Comparison of ENCODE assay signal across 12 cellular contexts in genomic region chr3:112653881-112654300, GRCh38. TPM values are rescaled to one million over a fixed set of nuclear protein-coding genes. Genes with fewer than 3 reads are reported as not detected.
A peak's percentile ranks its signal among the peaks of the same experiment; 100 is the strongest.
DNase-seq lines count a peak whose midpoint lies in the region; ATAC-seq and TF ChIP-seq lines count a peak whose summit lies in the region.
"Had no signal": no experiment of that assay in that cellular context is flagged by ENCODE, and none has a peak within 500 bp of the region (broad histone marks: within the 10 kb centered on the region; RNA-seq: fewer than 3 reads in every experiment).

No MANE protein-coding gene starts in this region.

- no peak overlapping the region for H3K4me3 Mint-ChIP-seq in activated CD8-positive, alpha-beta memory T cell treated with anti-CD3 and anti-CD28 coated beads, Interleukin-2, amount 10 ng/mL, durations not matched to agents 7 days and 5 days

- H3K9me3 ChIP-seq in RWPE2 (ENCODE audit: severe bottlenecking) (no peaks in the 10 kb centered on the region), ovary (no peaks in the 10 kb centered on the region), ascending aorta (no peaks in the 10 kb centered on the region)

- H3K27ac ChIP-seq in RWPE2 (ENCODE audit: poor library complexity, severe bottlenecking) (peak overlapping the region; percentile 98), ovary (no peak overlapping the region), ascending aorta (peak overlapping the region in 1 of 2 donors; percentile 64)

- H3K9me3 Mint-ChIP-seq in activated CD8-positive, alpha-beta memory T cell treated with anti-CD3 and anti-CD28 coated beads, Interleukin-2, amount 10 ng/mL, durations not matched to agents 7 days and 5 days (ENCODE audit: low read depth): no peaks in the 10 kb centered on the region

- H3K27me3 Mint-ChIP-seq in activated CD8-positive, alpha-beta memory T cell treated with anti-CD3 and anti-CD28 coated beads, Interleukin-2, amount 10 ng/mL, durations not matched to agents 7 days and 5 days: no peaks in the 10 kb centered on the region

- H3K27me3 ChIP-seq in RWPE2 (ENCODE audit: insufficient read depth, poor library complexity, severe bottlenecking): no peaks in the 10 kb centered on the region
- no peaks in the 10 kb centered on the region for H3K27me3 ChIP-seq in ovary
- H3K27me3 ChIP-seq in ascending aorta: no peaks in the 10 kb centered on the region

- CTCF ChIA-PET in activated CD8-positive, alpha-beta memory T cell treated with anti-CD3 and anti-CD28 coated beads, Interleukin-2, amount 10 ng/mL, durations not matched to agents 7 days and 5 days (lab: Charles Lee): interaction anchor here (0.9 to 3.0 kb wide), 5 partner anchors 9 to 81 kb away, joined by 3 to 15 read pairs (median 7); no protein-coding TSS in a partner anchor

- H3K4me3 ChIP-seq in RWPE2 (ENCODE audit: severe bottlenecking) (no peak overlapping the region), fibroblast of the aortic adventitia (ENCODE audit: low read depth, low read length) (peak overlapping the region; percentile 5), ovary (no peak overlapping the region), ascending aorta (no peak overlapping the region)
- H3K4me3 ChIP-seq: skin epidermis had no signal

- DNase-seq in AG08396 (ENCODE audit: low spot score) (peak; percentile 85), RWPE2 (ENCODE audit: low spot score) (no peak), fibroblast of the aortic adventitia (ENCODE audit: low read depth) (peak; percentile 93), ovary (peak; percentile 28 to 51 (median 40)), ascending aorta (ENCODE audit: low spot score in 2 of 2) (no peak), NCI-H1105 treated with DMSO at 0.1 percent for 48 hours (lab: John Stamatoyannopoulos, UW) (no peak)
- no peak for DNase-seq in activated CD8-positive, alpha-beta memory T cell treated with anti-CD3 and anti-CD28 coated beads, Interleukin-2, amount 10 ng/mL, durations not matched to agents 7 days and 5 days
- DNase-seq: C1 segment of cervical spinal cord, KBM-7, NCI-H82 had no signal

- H3K36me3 ChIP-seq in RWPE2 (ENCODE audit: low read depth) (no peaks in the 10 kb centered on the region), ovary (no peaks in the 10 kb centered on the region), ascending aorta (no peaks in the 10 kb centered on the region)

- TF ChIP-seq POLR2A in ovary (IDR thresholded peaks at IDR 0.05): no peak

- H3K4me1 Mint-ChIP-seq in activated CD8-positive, alpha-beta memory T cell treated with anti-CD3 and anti-CD28 coated beads, Interleukin-2, amount 10 ng/mL, durations not matched to agents 7 days and 5 days: peaks cover 12% of the 10 kb centered on the region

- no peak overlapping the region for H3K27ac Mint-ChIP-seq in activated CD8-positive, alpha-beta memory T cell treated with anti-CD3 and anti-CD28 coated beads, Interleukin-2, amount 10 ng/mL, durations not matched to agents 7 days and 5 days

- ATAC-seq in RWPE2 (ENCODE audit: low read depth) (peak; percentile 80), HG02610 (IDR thresholded peaks at IDR 0.05; ENCODE audit: unreplicated experiment) (no peak)
- ATAC-seq in activated CD8-positive, alpha-beta memory T cell treated with anti-CD3 and anti-CD28 coated beads, Interleukin-2, amount 10 ng/mL, durations not matched to agents 7 days and 5 days: no peak

- peak; percentile 6 for TF ChIP-seq CTCF in RWPE2 (IDR thresholded peaks at IDR 0.05; ENCODE audit: poor library complexity, severe bottlenecking)
- TF ChIP-seq CTCF in fibroblast of the aortic adventitia (IDR thresholded peaks at IDR 0.05; ENCODE audit: insufficient read depth, low read length): no peak
- TF ChIP-seq CTCF in ovary (IDR thresholded peaks at IDR 0.05): no peak
- TF ChIP-seq CTCF in ascending aorta (IDR thresholded peaks at IDR 0.05): no peak

- peaks cover 11% of the 10 kb centered on the region for H3K36me3 Mint-ChIP-seq in activated CD8-positive, alpha-beta memory T cell treated with anti-CD3 and anti-CD28 coated beads, Interleukin-2, amount 10 ng/mL, durations not matched to agents 7 days and 5 days

- WGBS in ovary, 3 donors: 11 to 19% (median 12%) methylated on average over 5 of the region's 5 CpGs

- H3K4me1 ChIP-seq in RWPE2 (ENCODE audit: insufficient read depth, poor library complexity, severe bottlenecking) (peaks cover 51% of the 10 kb centered on the region), ovary (ENCODE audit: insufficient read depth) (peaks cover 2% of the 10 kb centered on the region), ascending aorta (no peaks in the 10 kb centered on the region)

- no peak for TF ChIP-seq EP300 in ovary (IDR thresholded peaks at IDR 0.05)

- intact Hi-C loops in ovary (cut with DNase I) (no loop called here), ascending aorta (cut with DNase I) (no loop called here)

RNA-seq across cellular contexts. Expression of gene CCDC80, which starts 12.9 kb away (rescaled TPM):
- total RNA-seq in fibroblast of the aortic adventitia (ENCODE audit: low replicate concordance) (614 and 2,284 TPM in 2 replicates), ovary (100 to 1,000 TPM in 3 of 7 donors, 10 to 100 TPM in 4; 13.2 to 256 (median 92.2) TPM), ascending aorta (160 TPM)
- polyA plus RNA-seq in ovary: 100 to 1,000 TPM in 1 of 2 donors, 10 to 100 TPM in 1; 61.4 to 539 TPM
- total RNA-seq in activated CD8-positive, alpha-beta memory T cell treated with anti-CD3 and anti-CD28 coated beads, Interleukin-2, amount 10 ng/mL, durations not matched to agents 7 days and 5 days: 1 to 10 TPM in 1 of 2 experiments, under 1 TPM in 1; 0.35 to 1.5 TPM

Comparison
In these comparisons a context has a peak if more than half of its experiments do, and no peak if none do; other contexts are left out.
1. DNase-seq: peak in AG08396 (single experiment), fibroblast of the aortic adventitia (single experiment) and ovary (5 of 5); none in RWPE2 (single experiment), activated CD8-positive, alpha-beta memory T cell treated with anti-CD3 and anti-CD28 coated beads, Interleukin-2, amount 10 ng/mL, durations not matched to agents 7 days and 5 days (single experiment), ascending aorta (0 of 2) and NCI-H1105 treated with DMSO at 0.1 percent for 48 hours (single experiment).
2. RNA of gene CCDC80, which starts 12.9 kb away (total RNA-seq): 614 to 2,284 TPM in fibroblast of the aortic adventitia, 160 TPM in ascending aorta (single experiment) and 13.2 to 256 TPM in ovary; 0.35 to 1.5 TPM in activated CD8-positive, alpha-beta memory T cell treated with anti-CD3 and anti-CD28 coated beads, Interleukin-2, amount 10 ng/mL, durations not matched to agents 7 days and 5 days; every median in the first group is over 4 times any median in the second.